In genomic region chr2:172555522-172556283, GRCh38 we compare ENCODE assay signal across 8 cellular contexts. TPM values are rescaled to one million over a fixed set of nuclear protein-coding genes. Genes with fewer than 3 reads are reported as not detected.
DNase-seq lines count a peak whose midpoint lies in the region; ATAC-seq and TF ChIP-seq lines count a peak whose summit lies in the region.

PDK1 (plus strand) TSS chr2:172556090; CDS start chr2:172556151, 61 bp downstream.

- no peaks in the 10 kb centered on the region for H3K36me3 ChIP-seq in transverse colon

- peak; percentile 94 for DNase-seq in GM12865 (ENCODE audit: low read depth)
- peak; percentile 81 for DNase-seq in NCI-H1105 treated with DMSO at 0.1 percent for 48 hours (lab: John Stamatoyannopoulos, UW)
- DNase-seq in SW 1271 (lab: John Stamatoyannopoulos, UW), result peak; percentile 59 to 80
- DNase-seq in activated naive CD8-positive, alpha-beta T cell treated with anti-CD3 and anti-CD28 coated beads, Interleukin-2, amount 50 U/mL, for 16 hours (ENCODE audit: low read depth, low spot score), result peak; percentile 74
- peak; percentile 94 for DNase-seq in Right ventricle myocardium superior
- peak; percentile 87 for DNase-seq in pons (ENCODE audit: low spot score)
- peak; percentile 93 for DNase-seq in transverse colon

- peak; percentile 84 for TF ChIP-seq POLR2A in transverse colon (IDR thresholded peaks at IDR 0.05)

- TF ChIP-seq CTCF in GM12865 (IDR thresholded peaks at IDR 0.05; ENCODE audit: insufficient read depth, low read depth, low read length, missing control alignments), result no peak
- no peak for TF ChIP-seq CTCF in transverse colon (IDR thresholded peaks at IDR 0.05)

- intact Hi-C loops in Right ventricle myocardium superior (cut with DNase I), result no loop called here
- intact Hi-C loops in transverse colon (cut with DNase I; ENCODE audit: low total_unique reads), result no loop called here

- peaks cover 0 to 23% (median 12%) of the 10 kb centered on the region in 4 donors for H3K4me1 ChIP-seq in transverse colon

- no peaks in the 10 kb centered on the region for H3K9me3 ChIP-seq in transverse colon

- H3K4me3 ChIP-seq in GM12865 (ENCODE audit: low read depth, low read length), result peak within 1 kb of the TSS; percentile 88
- H3K4me3 ChIP-seq in transverse colon, result peak within 1 kb of the TSS; percentile 77 to 95 (median 82)

- peak within 1 kb of the TSS; percentile 94 to 97 (median 95) for H3K27ac ChIP-seq in transverse colon

- WGBS in transverse colon (ENCODE audit: low coverage in 1 of 2), 2 donors, result 0% methylated on average over 36 of the region's 88 CpGs; no CpG with 5 or more reads in 1 of the 2 donors

- H3K27me3 ChIP-seq in transverse colon, result no peaks in the 10 kb centered on the region

- no peak for TF ChIP-seq EP300 in transverse colon (IDR thresholded peaks at IDR 0.05; ENCODE audit: low read depth)

- in situ Hi-C loops in transverse colon (cut with MboI; ENCODE audit: low pct_ligation_motif_present in 1 of 4, low pct_unique_long_range_greater_than_20kb in 1 of 4, low sequenced_read_pairs in 3 of 4), result no loop called here

- ATAC-seq in HG02678 (IDR thresholded peaks at IDR 0.05; ENCODE audit: unreplicated experiment), result peak; percentile 87
- peak; percentile 98 for ATAC-seq in Right ventricle myocardium superior (ENCODE audit: poor library complexity)

RNA-seq across cellular contexts. Expression of gene PDK1, which starts in this region (rescaled TPM):
- total RNA-seq in Right ventricle myocardium superior (38.3 TPM), transverse colon (10 to 100 TPM in 2 of 4 donors, 1 to 10 TPM in 2; 4.8 to 49.4 (median 11.4) TPM)

Comparison
In these comparisons a context has a peak if more than half of its experiments do, and no peak if none do; other contexts are left out.
1. Peak in every context shown above with its lines: DNase-seq, ATAC-seq, H3K4me3 ChIP-seq and H3K27ac ChIP-seq.